In the genomic region with DNA sequence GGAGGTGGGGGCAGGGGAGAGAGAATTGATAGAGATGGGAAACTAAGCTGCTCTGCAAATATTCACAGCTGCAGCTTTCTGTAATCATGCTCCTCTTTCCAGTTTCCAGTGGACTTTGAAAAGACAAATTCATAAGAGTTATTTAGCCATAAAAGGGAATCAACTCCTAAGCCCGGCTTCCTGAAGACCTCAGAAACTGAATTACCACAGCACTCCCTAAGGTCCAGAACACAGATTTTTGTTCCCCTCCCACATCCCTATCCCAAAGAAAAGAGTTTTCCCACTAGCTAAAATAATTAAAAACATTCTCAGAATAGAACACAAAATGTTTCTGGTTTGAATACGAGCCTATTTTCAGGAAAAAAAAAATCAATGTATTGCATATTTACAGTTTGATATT, we compare ENCODE assay signal across 16 cellular contexts.
DNase-seq lines count a peak whose midpoint lies in the region; ATAC-seq and TF ChIP-seq lines count a peak whose summit lies in the region.
"Had no signal": no experiment of that assay in that cellular context is flagged by ENCODE, and none has a peak within 500 bp of the region (broad histone marks: within the 10 kb centered on the region; RNA-seq: fewer than 3 reads in every experiment).

No MANE protein-coding gene starts in this region.

- no peak for DNase-seq in Right ventricle myocardium superior
- DNase-seq in right atrium auricular region (ENCODE audit: low spot score): no peak
- DNase-seq in left cardiac atrium: no peak
- no peak for DNase-seq in ovary
- DNase-seq in uterus: no peak
- no peak for DNase-seq in osteoblast (ENCODE audit: insufficient read length, low spot score, missing footprints)
- no peak for DNase-seq in effector memory CD8-positive, alpha-beta T cell
- DNase-seq in activated CD8-positive, alpha-beta T cell treated with anti-CD3 and anti-CD28 coated beads for 36 hours: no peak
- DNase-seq: 8988T, DMS 273 treated with DMSO at 0.1 percent for 48 hours, KG1, MM.1S, NCI-H1105, NCI-H1930, RPMI8226 had no signal

- no peak overlapping the region for H3K4me3 Mint-ChIP-seq in effector memory CD8-positive, alpha-beta T cell
- no peak overlapping the region for H3K4me3 Mint-ChIP-seq in activated CD8-positive, alpha-beta T cell treated with anti-CD3 and anti-CD28 coated beads for 36 hours

- CTCF ChIA-PET in activated CD8-positive, alpha-beta T cell treated with anti-CD3 and anti-CD28 coated beads for 36 hours (lab: Charles Lee): no interaction called here

- H4K20me1 ChIP-seq in osteoblast (ENCODE audit: insufficient read depth, low read length): no peaks in the 10 kb centered on the region
- H4K20me1 ChIP-seq: BLaER1 treated with 17β-estradiol and CSF1 and Interleukin-3, amounts not matched to agents 10 nM and 100 nM had no signal

- H3K79me2 ChIP-seq in osteoblast (ENCODE audit: insufficient read depth, low read length): no peaks in the 10 kb centered on the region

- H3K27ac ChIP-seq in right atrium auricular region: peak overlapping the region in 1 of 2 donors; percentile 21
- peak overlapping the region; percentile 42 to 59 for H3K27ac ChIP-seq in ovary
- H3K27ac ChIP-seq in uterus: peak overlapping the region; percentile 3 to 45
- no peak overlapping the region for H3K27ac ChIP-seq in osteoblast (ENCODE audit: low read depth, low read length)
- H3K27ac ChIP-seq: BLaER1 treated with 17β-estradiol and CSF1 and Interleukin-3, amounts not matched to agents 10 nM and 100 nM had no signal

- peaks cover 0 to 8% of the 10 kb centered on the region in 2 donors for H3K27me3 Mint-ChIP-seq in effector memory CD8-positive, alpha-beta T cell
- peaks cover 23% of the 10 kb centered on the region for H3K27me3 Mint-ChIP-seq in activated CD8-positive, alpha-beta T cell treated with anti-CD3 and anti-CD28 coated beads for 36 hours

- no peak for TF ChIP-seq POLR2A in ovary (IDR thresholded peaks at IDR 0.05)
- no peak for TF ChIP-seq POLR2A in uterus (IDR thresholded peaks at IDR 0.05)

- intact Hi-C loops in Right ventricle myocardium superior (cut with DNase I) (no loop called here), left cardiac atrium (cut with DNase I) (no loop called here), ovary (cut with DNase I) (no loop called here), uterus (cut with DNase I; ENCODE audit: low total_unique reads) (no loop called here)
- intact Hi-C loops in activated CD8-positive, alpha-beta T cell treated with anti-CD3 and anti-CD28 coated beads for 36 hours (cut with micrococcal nuclease): no loop called here

- H3K4me1 ChIP-seq in right atrium auricular region: peaks cover 0 to 17% of the 10 kb centered on the region in 2 donors
- peaks cover 10% of the 10 kb centered on the region for H3K4me1 ChIP-seq in ovary (ENCODE audit: insufficient read depth)
- H3K4me1 ChIP-seq in uterus: no peaks in the 10 kb centered on the region
- no peaks in the 10 kb centered on the region for H3K4me1 ChIP-seq in osteoblast (ENCODE audit: insufficient read depth, low read length)

- POLR2A ChIA-PET in activated CD8-positive, alpha-beta T cell treated with anti-CD3 and anti-CD28 coated beads for 36 hours (lab: Charles Lee): no interaction called here

- H3K4me3 ChIP-seq in right atrium auricular region: no peak overlapping the region
- no peak overlapping the region for H3K4me3 ChIP-seq in ovary
- no peak overlapping the region for H3K4me3 ChIP-seq in uterus
- H3K4me3 ChIP-seq in osteoblast (ENCODE audit: insufficient read depth, low read length): no peak overlapping the region
- H3K4me3 ChIP-seq: BLaER1 treated with 17β-estradiol and CSF1 and Interleukin-3, amounts not matched to agents 10 nM and 100 nM had no signal

- no peaks in the 10 kb centered on the region for H3K27me3 ChIP-seq in right atrium auricular region
- no peaks in the 10 kb centered on the region for H3K27me3 ChIP-seq in ovary
- no peaks in the 10 kb centered on the region for H3K27me3 ChIP-seq in uterus
- H3K27me3 ChIP-seq in osteoblast (ENCODE audit: insufficient read depth, low read length): no peaks in the 10 kb centered on the region

- ATAC-seq in Right ventricle myocardium superior (ENCODE audit: poor library complexity) (peak; percentile 59), left cardiac atrium (peak; percentile 53 to 72)
- no peak for ATAC-seq in effector memory CD8-positive, alpha-beta T cell (replicated peaks)
- no peak for ATAC-seq in activated CD8-positive, alpha-beta T cell treated with anti-CD3 and anti-CD28 coated beads for 36 hours

- no peak for TF ChIP-seq EP300 in ovary (IDR thresholded peaks at IDR 0.05)

- TF ChIP-seq CTCF in right atrium auricular region (IDR thresholded peaks at IDR 0.05): no peak
- TF ChIP-seq CTCF in ovary (IDR thresholded peaks at IDR 0.05): no peak
- no peak for TF ChIP-seq CTCF in uterus (IDR thresholded peaks at IDR 0.05)
- no peak for TF ChIP-seq CTCF in osteoblast (IDR thresholded peaks at IDR 0.05; ENCODE audit: extremely low read depth, low read depth, low read length)
- TF ChIP-seq CTCF in activated CD8-positive, alpha-beta T cell treated with anti-CD3 and anti-CD28 coated beads for 36 hours (IDR thresholded peaks at IDR 0.05): no peak

- peaks cover 0 to 19% of the 10 kb centered on the region in 2 donors for H3K4me1 Mint-ChIP-seq in effector memory CD8-positive, alpha-beta T cell (ENCODE audit: low read depth in 2 of 2)
- peaks cover 23% of the 10 kb centered on the region for H3K4me1 Mint-ChIP-seq in activated CD8-positive, alpha-beta T cell treated with anti-CD3 and anti-CD28 coated beads for 36 hours (ENCODE audit: low read depth)

- H3K9me3 ChIP-seq in right atrium auricular region (no peaks in the 10 kb centered on the region), ovary (no peaks in the 10 kb centered on the region), uterus (no peaks in the 10 kb centered on the region), osteoblast (ENCODE audit: low read depth, low read length) (no peaks in the 10 kb centered on the region)

- no peaks in the 10 kb centered on the region for H3K36me3 Mint-ChIP-seq in effector memory CD8-positive, alpha-beta T cell (ENCODE audit: insufficient read depth)
- no peaks in the 10 kb centered on the region for H3K36me3 Mint-ChIP-seq in activated CD8-positive, alpha-beta T cell treated with anti-CD3 and anti-CD28 coated beads for 36 hours (ENCODE audit: low read depth)

- H3K4me2 ChIP-seq in osteoblast (ENCODE audit: insufficient read depth, low read length): no peak overlapping the region

- H2AFZ ChIP-seq in osteoblast (ENCODE audit: low read length): no peak overlapping the region

- no peak overlapping the region for H3K27ac Mint-ChIP-seq in effector memory CD8-positive, alpha-beta T cell
- H3K27ac Mint-ChIP-seq in activated CD8-positive, alpha-beta T cell treated with anti-CD3 and anti-CD28 coated beads for 36 hours: no peak overlapping the region

- peaks cover 0 to 7% of the 10 kb centered on the region in 2 donors for H3K9me3 Mint-ChIP-seq in effector memory CD8-positive, alpha-beta T cell
- no peaks in the 10 kb centered on the region for H3K9me3 Mint-ChIP-seq in activated CD8-positive, alpha-beta T cell treated with anti-CD3 and anti-CD28 coated beads for 36 hours

- H3K36me3 ChIP-seq in right atrium auricular region (no peaks in the 10 kb centered on the region), ovary (no peaks in the 10 kb centered on the region), uterus (no peaks in the 10 kb centered on the region), osteoblast (ENCODE audit: insufficient read depth, low read length) (no peaks in the 10 kb centered on the region)
- H3K36me3 ChIP-seq: BLaER1 treated with 17β-estradiol and CSF1 and Interleukin-3, amounts not matched to agents 10 nM and 100 nM had no signal

- WGBS in ovary, 3 donors: 4 to 9% (median 7%) methylated on average over 2 of the region's 2 CpGs

Comparison
In these comparisons a context has a peak if more than half of its experiments do, and no peak if none do; other contexts are left out.
1. ATAC-seq: peak in Right ventricle myocardium superior (single experiment) and left cardiac atrium (2 of 2); none in effector memory CD8-positive, alpha-beta T cell (single experiment) and activated CD8-positive, alpha-beta T cell treated with anti-CD3 and anti-CD28 coated beads for 36 hours (single experiment).